Comparison of ENCODE assay signal across 8 cellular contexts in genomic region chr9:89179535-89179919, GRCh38. TPM values are rescaled to one million over a fixed set of nuclear protein-coding genes. Genes with fewer than 3 reads are reported as not detected.
DNase-seq lines count a peak whose midpoint lies in the region; ATAC-seq and TF ChIP-seq lines count a peak whose summit lies in the region.

No MANE protein-coding gene starts in this region.

- peaks cover 12% of the 10 kb centered on the region for H3K4me1 ChIP-seq in CD4-positive, alpha-beta memory T cell (ENCODE audit: insufficient read depth, low read length)
- H3K4me1 ChIP-seq in effector memory CD4-positive, alpha-beta T cell (ENCODE audit: control insufficient read depth, insufficient read depth, low read length, poor library complexity, severe bottlenecking), result no peaks in the 10 kb centered on the region
- peaks cover 0 to 12% of the 10 kb centered on the region in 2 donors for H3K4me1 ChIP-seq in naive thymus-derived CD4-positive, alpha-beta T cell (ENCODE audit: control insufficient read depth in 2 of 2, insufficient read depth in 2 of 2, low read length in 2 of 2)

- no peak overlapping the region for H3K27ac ChIP-seq in CD4-positive, alpha-beta memory T cell (ENCODE audit: low read depth, low read length)
- H3K27ac ChIP-seq in effector memory CD4-positive, alpha-beta T cell (ENCODE audit: insufficient read depth, low read length, poor library complexity, severe bottlenecking), result no peak overlapping the region
- H3K27ac ChIP-seq in naive thymus-derived CD4-positive, alpha-beta T cell (ENCODE audit: low read depth, low read length), result no peak overlapping the region

- H3K4me1 Mint-ChIP-seq in CD4-positive, alpha-beta memory T cell, result peaks cover 8 to 19% (median 15%) of the 10 kb centered on the region in 4 donors
- peaks cover 9 to 27% (median 19%) of the 10 kb centered on the region in 7 donors for H3K4me1 Mint-ChIP-seq in naive thymus-derived CD4-positive, alpha-beta T cell

- no peaks in the 10 kb centered on the region for H3K9me3 ChIP-seq in CD4-positive, alpha-beta memory T cell (ENCODE audit: control insufficient read depth in 1 of 2, low read length in 2 of 2)
- H3K9me3 ChIP-seq in effector memory CD4-positive, alpha-beta T cell (ENCODE audit: control insufficient read depth, low read length), result no peaks in the 10 kb centered on the region
- H3K9me3 ChIP-seq in naive thymus-derived CD4-positive, alpha-beta T cell (ENCODE audit: control insufficient read depth in 2 of 3, low read length in 3 of 3), result no peaks in the 10 kb centered on the region

- no peak for ATAC-seq in naive thymus-derived CD4-positive, alpha-beta T cell
- ATAC-seq in HG03432 (IDR thresholded peaks at IDR 0.05; ENCODE audit: unreplicated experiment), result no peak
- no peak for ATAC-seq in HG03039 (IDR thresholded peaks at IDR 0.05; ENCODE audit: unreplicated experiment)
- ATAC-seq in HG03280 (IDR thresholded peaks at IDR 0.05; ENCODE audit: unreplicated experiment), result no peak

- H3K36me3 ChIP-seq in CD4-positive, alpha-beta memory T cell (ENCODE audit: insufficient read depth, low read length), result no peaks in the 10 kb centered on the region
- H3K36me3 ChIP-seq in effector memory CD4-positive, alpha-beta T cell (ENCODE audit: control insufficient read depth, insufficient read depth, low read length), result no peaks in the 10 kb centered on the region
- H3K36me3 ChIP-seq in naive thymus-derived CD4-positive, alpha-beta T cell (ENCODE audit: control insufficient read depth in 2 of 3, insufficient read depth in 3 of 3, low read length in 3 of 3), result no peaks in the 10 kb centered on the region

- no peak overlapping the region for H3K27ac Mint-ChIP-seq in CD4-positive, alpha-beta memory T cell
- no peak overlapping the region for H3K27ac Mint-ChIP-seq in naive thymus-derived CD4-positive, alpha-beta T cell

- peak overlapping the region in 5 of 8 donors; percentile 65 to 86 (median 71) for H3K4me3 Mint-ChIP-seq in CD4-positive, alpha-beta memory T cell
- peak overlapping the region; percentile 12 to 83 (median 64) for H3K4me3 Mint-ChIP-seq in naive thymus-derived CD4-positive, alpha-beta T cell

- POLR2A ChIA-PET in CD4-positive, alpha-beta memory T cell (lab: Charles Lee; ENCODE audit: partially characterized antibody), result no interaction called here
- POLR2A ChIA-PET in naive thymus-derived CD4-positive, alpha-beta T cell (lab: Charles Lee), result no interaction called here

- peaks cover 0 to 4% of the 10 kb centered on the region in 2 donors for H3K36me3 Mint-ChIP-seq in CD4-positive, alpha-beta memory T cell
- peaks cover 0 to 8% (median 2%) of the 10 kb centered on the region in 5 donors for H3K36me3 Mint-ChIP-seq in naive thymus-derived CD4-positive, alpha-beta T cell

- H3K27me3 ChIP-seq in CD4-positive, alpha-beta memory T cell (ENCODE audit: insufficient read depth, low read length), result peaks cover 26% of the 10 kb centered on the region
- peaks cover 14% of the 10 kb centered on the region for H3K27me3 ChIP-seq in effector memory CD4-positive, alpha-beta T cell (replicated peaks; ENCODE audit: control insufficient read depth, insufficient read depth, low read length, poor library complexity, severe bottlenecking)
- peaks cover 3 to 6% of the 10 kb centered on the region in 2 donors for H3K27me3 ChIP-seq in naive thymus-derived CD4-positive, alpha-beta T cell (ENCODE audit: control insufficient read depth in 2 of 2, insufficient read depth in 2 of 2, low read length in 2 of 2)

- TF ChIP-seq CTCF in NB4 (IDR thresholded peaks at IDR 0.05; ENCODE audit: low read depth, low read length), result no peak

- H3K9me3 Mint-ChIP-seq in CD4-positive, alpha-beta memory T cell, result peaks cover 0 to 2% (median 0%) of the 10 kb centered on the region in 8 donors
- peaks cover 0 to 7% (median 0%) of the 10 kb centered on the region in 11 donors for H3K9me3 Mint-ChIP-seq in naive thymus-derived CD4-positive, alpha-beta T cell

- peaks cover 35 to 53% of the 10 kb centered on the region in 2 donors for H3K27me3 Mint-ChIP-seq in CD4-positive, alpha-beta memory T cell
- peaks cover 53 to 73% (median 68%) of the 10 kb centered on the region in 5 donors for H3K27me3 Mint-ChIP-seq in naive thymus-derived CD4-positive, alpha-beta T cell

- TF ChIP-seq POLR2A in NB4 (IDR thresholded peaks at IDR 0.05; ENCODE audit: extremely low read depth, insufficient read length), result no peak

- H3K4me3 ChIP-seq in CD4-positive, alpha-beta memory T cell (ENCODE audit: low read length in 2 of 2), result no peak overlapping the region
- H3K4me3 ChIP-seq in NB4 (ENCODE audit: low read depth, low read length), result peak overlapping the region; percentile 78
- H3K4me3 ChIP-seq in effector memory CD4-positive, alpha-beta T cell (ENCODE audit: insufficient read depth, low read depth, low read length, poor library complexity, severe bottlenecking), result peak overlapping the region; percentile 11
- H3K4me3 ChIP-seq in naive thymus-derived CD4-positive, alpha-beta T cell (ENCODE audit: low read length), result peak overlapping the region; percentile 35

- intact Hi-C loops in CD4-positive, alpha-beta memory T cell (cut with micrococcal nuclease), result no loop called here
- intact Hi-C loops in naive thymus-derived CD4-positive, alpha-beta T cell (cut with micrococcal nuclease), result loop anchor here in 1 of 2 donors (5.0 kb wide), 1 partner anchor 98 kb away; no protein-coding TSS in a partner anchor

- CTCF ChIA-PET in CD4-positive, alpha-beta memory T cell (lab: Charles Lee; ENCODE audit: partially characterized antibody), result no interaction called here
- CTCF ChIA-PET in naive thymus-derived CD4-positive, alpha-beta T cell (lab: Charles Lee), result no interaction called here

- DNase-seq in CD4-positive, alpha-beta memory T cell, result no peak
- DNase-seq in NB4 (ENCODE audit: low read depth) (no peak), GOT3 (lab: John Stamatoyannopoulos, UW) (no peak)
- no peak for DNase-seq in effector memory CD4-positive, alpha-beta T cell
- DNase-seq in naive thymus-derived CD4-positive, alpha-beta T cell, result no peak

RNA-seq across cellular contexts. Expression of gene SHC3, which starts 0.9 kb away (rescaled TPM):
- under 1 TPM in 1 of 2 experiments, not detected in 1; 0.06 TPM for total RNA-seq in CD4-positive, alpha-beta memory T cell
- not detected for polyA plus RNA-seq in CD4-positive, alpha-beta memory T cell
- total RNA-seq in naive thymus-derived CD4-positive, alpha-beta T cell, result under 1 TPM in 4 of 5 experiments, not detected in 1; 0.02 to 0.11 (median 0.07) TPM
- polyA plus RNA-seq in naive thymus-derived CD4-positive, alpha-beta T cell, result not detected

Comparison
In these comparisons a context has a peak if more than half of its experiments do, and no peak if none do; other contexts are left out.
1. H3K4me3 ChIP-seq: peak in NB4 (single experiment), effector memory CD4-positive, alpha-beta T cell (single experiment) and naive thymus-derived CD4-positive, alpha-beta T cell (single experiment); none in CD4-positive, alpha-beta memory T cell (0 of 2).